In genomic region chr2:240613781-240614180, GRCh38 we compare ENCODE assay signal across 17 cellular contexts. TPM values are rescaled to one million over a fixed set of nuclear protein-coding genes. Genes with fewer than 3 reads are reported as not detected.
DNase-seq lines count a peak whose midpoint lies in the region; TF ChIP-seq lines count a peak whose summit lies in the region.
"Had no signal": no experiment of that assay in that cellular context is flagged by ENCODE, and none has a peak within 500 bp of the region (broad histone marks: within the 10 kb centered on the region; RNA-seq: fewer than 3 reads in every experiment).

No MANE protein-coding gene starts in this region.

- H3K4me3 ChIP-seq in HEK293 (ENCODE audit: low read depth, low read length), result no peak overlapping the region
- no peak overlapping the region for H3K4me3 ChIP-seq in osteoblast (ENCODE audit: insufficient read depth, low read length)
- H3K4me3 ChIP-seq: GM12878, GM23338 had no signal

- H3K27ac ChIP-seq in HEK293 (ENCODE audit: extremely low read depth, low read depth, low read length) (no peak overlapping the region), osteoblast (ENCODE audit: low read depth, low read length) (no peak overlapping the region)

- CTCF ChIA-PET in HEK293 (lab: Yijun Ruan, JAX), result no interaction called here

- H3K9me3 ChIP-seq in HEK293 (ENCODE audit: control insufficient read depth, insufficient read depth, low read depth, low read length) (no peaks in the 10 kb centered on the region), osteoblast (ENCODE audit: low read depth, low read length) (no peaks in the 10 kb centered on the region)
- H3K9me3 ChIP-seq: BE2C had no signal

- POLR2A ChIA-PET in HEK293 (lab: Yijun Ruan, JAX), result no interaction called here

- H3K4me1 ChIP-seq in HEK293 (ENCODE audit: control insufficient read depth, insufficient read depth, low read length), result no peaks in the 10 kb centered on the region
- no peaks in the 10 kb centered on the region for H3K4me1 ChIP-seq in osteoblast (ENCODE audit: insufficient read depth, low read length)
- H3K4me1 ChIP-seq: BE2C had no signal

- no peak overlapping the region for H3K4me2 ChIP-seq in osteoblast (ENCODE audit: insufficient read depth, low read length)
- H3K4me2 ChIP-seq: GM23338 had no signal

- no peaks in the 10 kb centered on the region for H3K36me3 ChIP-seq in HEK293 (ENCODE audit: control insufficient read depth in 2 of 2, insufficient read depth in 1 of 2, low read length in 2 of 2)
- no peaks in the 10 kb centered on the region for H3K36me3 ChIP-seq in osteoblast (ENCODE audit: insufficient read depth, low read length)
- H3K36me3 ChIP-seq: BE2C had no signal

- DNase-seq in osteoblast (ENCODE audit: insufficient read length, low spot score, missing footprints), result peak; percentile 3
- DNase-seq in activated CD4-positive, alpha-beta T cell treated with anti-CD3 and anti-CD28 coated beads for 1 hour, result no peak
- DNase-seq: ACHN; C1 segment of cervical spinal cord; CD4-positive, CD25-positive, alpha-beta regulatory T cell; COR-L47; DMS 273 treated with DMSO at 0.1 percent for 48 hours; DMS53; DND-41; EL; KG1 had no signal

- H4K20me1 ChIP-seq in osteoblast (ENCODE audit: insufficient read depth, low read length), result no peaks in the 10 kb centered on the region

- no peaks in the 10 kb centered on the region for H3K79me2 ChIP-seq in osteoblast (ENCODE audit: insufficient read depth, low read length)

- TF ChIP-seq CTCF in HEK293 (tag by site-specific recombination; IDR thresholded peaks at IDR 0.05), result no peak
- no peak for TF ChIP-seq CTCF in osteoblast (IDR thresholded peaks at IDR 0.05; ENCODE audit: extremely low read depth, low read depth, low read length)

- H3K27me3 ChIP-seq in osteoblast (ENCODE audit: insufficient read depth, low read length), result no peaks in the 10 kb centered on the region
- H3K27me3 ChIP-seq: BE2C had no signal

- H2AFZ ChIP-seq in osteoblast (ENCODE audit: low read length), result no peak overlapping the region
- H2AFZ ChIP-seq: GM23338 had no signal

TF ChIP-seq in HEK293, 187 proteins besides CTCF, POLR2A, EP300 and RAD21:
- TF ChIP-seq ZNF433 (tag by site-specific recombination; IDR thresholded peaks at IDR 0.05; ENCODE audit: low read depth), result no peak
- peak; percentile 65 for TF ChIP-seq ZBTB48 (tag by site-specific recombination; IDR thresholded peaks at IDR 0.05)
TF ChIP-seq in HEK293: peak in this region for 1.

RNA-seq across cellular contexts. Expression of gene GPR35, which starts 11.5 kb away (rescaled TPM):
- total RNA-seq in osteoblast, result 1.1 and 1.5 TPM in 2 replicates
- total RNA-seq: G401, GM23338, H7 had no signal

RNA-seq across cellular contexts. Expression of gene CAPN10, which starts 27.2 kb away (rescaled TPM):
- total RNA-seq in osteoblast, result 21.0 and 22.1 TPM in 2 replicates

RNA-seq across cellular contexts. Expression of gene RNPEPL1, which starts 45.5 kb away (rescaled TPM):
- total RNA-seq in osteoblast, result 13.0 and 14.7 TPM in 2 replicates

RNA-seq across cellular contexts. Expression of gene DUSP28, which starts 53.6 kb away (rescaled TPM):
- total RNA-seq in osteoblast, result 3.2 and 4.7 TPM in 2 replicates

RNA-seq across cellular contexts. Expression of gene ANKMY1, which starts 56.0 kb away (rescaled TPM):
- 11.2 and 11.5 TPM in 2 replicates for total RNA-seq in osteoblast
